ENCODE assay signal across 2 cellular contexts in genomic region chr3:155283092-155284056, GRCh38.
TF ChIP-seq lines count a peak whose summit lies in the region.

No MANE protein-coding gene starts in this region.

TF ChIP-seq in SK-N-SH, 30 proteins besides CTCF, POLR2A, EP300 and RAD21 (continued from another document):
- TF ChIP-seq, protein P1, sequence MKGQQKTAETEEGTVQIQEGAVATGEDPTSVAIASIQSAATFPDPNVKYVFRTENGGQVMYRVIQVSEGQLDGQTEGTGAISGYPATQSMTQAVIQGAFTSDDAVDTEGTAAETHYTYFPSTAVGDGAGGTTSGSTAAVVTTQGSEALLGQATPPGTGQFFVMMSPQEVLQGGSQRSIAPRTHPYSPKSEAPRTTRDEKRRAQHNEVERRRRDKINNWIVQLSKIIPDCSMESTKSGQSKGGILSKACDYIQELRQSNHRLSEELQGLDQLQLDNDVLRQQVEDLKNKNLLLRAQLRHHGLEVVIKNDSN (IDR thresholded peaks at IDR 0.05; ENCODE audit: borderline replicate concordance, low read depth) = no peak
- TF ChIP-seq FOXM1 (IDR thresholded peaks at IDR 0.05; ENCODE audit: low read depth) (no peak), ZBTB33 (IDR thresholded peaks at IDR 0.05; ENCODE audit: borderline replicate concordance, low read depth) (no peak), SIN3A (IDR thresholded peaks at IDR 0.05; ENCODE audit: borderline replicate concordance, low read depth, low read length) (no peak), MXI1 (IDR thresholded peaks at IDR 0.05; ENCODE audit: low read depth, low read length) (no peak), RCOR1 (IDR thresholded peaks at IDR 0.05; ENCODE audit: low read length) (no peak), PBX3 (IDR thresholded peaks at IDR 0.05) (no peak), NFIC (IDR thresholded peaks at IDR 0.05; ENCODE audit: borderline replicate concordance) (no peak), JUND (IDR thresholded peaks at IDR 0.05) (no peak), TCF12 (IDR thresholded peaks at IDR 0.05) (no peak), FOSL2 (IDR thresholded peaks at IDR 0.05; ENCODE audit: borderline replicate concordance, low read depth) (no peak), YY1 (IDR thresholded peaks at IDR 0.05; ENCODE audit: low read depth) (no peak), RFX5 (IDR thresholded peaks at IDR 0.05; ENCODE audit: low read length) (no peak), CHD2 (IDR thresholded peaks at IDR 0.05; ENCODE audit: low read length, partially characterized antibody) (no peak)
- TF ChIP-seq, protein P2, sequence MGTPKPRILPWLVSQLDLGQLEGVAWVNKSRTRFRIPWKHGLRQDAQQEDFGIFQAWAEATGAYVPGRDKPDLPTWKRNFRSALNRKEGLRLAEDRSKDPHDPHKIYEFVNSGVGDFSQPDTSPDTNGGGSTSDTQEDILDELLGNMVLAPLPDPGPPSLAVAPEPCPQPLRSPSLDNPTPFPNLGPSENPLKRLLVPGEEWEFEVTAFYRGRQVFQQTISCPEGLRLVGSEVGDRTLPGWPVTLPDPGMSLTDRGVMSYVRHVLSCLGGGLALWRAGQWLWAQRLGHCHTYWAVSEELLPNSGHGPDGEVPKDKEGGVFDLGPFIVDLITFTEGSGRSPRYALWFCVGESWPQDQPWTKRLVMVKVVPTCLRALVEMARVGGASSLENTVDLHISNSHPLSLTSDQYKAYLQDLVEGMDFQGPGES (IDR thresholded peaks at IDR 0.05; ENCODE audit: low read depth, low read length) = no peak
- TF ChIP-seq, protein P3, sequence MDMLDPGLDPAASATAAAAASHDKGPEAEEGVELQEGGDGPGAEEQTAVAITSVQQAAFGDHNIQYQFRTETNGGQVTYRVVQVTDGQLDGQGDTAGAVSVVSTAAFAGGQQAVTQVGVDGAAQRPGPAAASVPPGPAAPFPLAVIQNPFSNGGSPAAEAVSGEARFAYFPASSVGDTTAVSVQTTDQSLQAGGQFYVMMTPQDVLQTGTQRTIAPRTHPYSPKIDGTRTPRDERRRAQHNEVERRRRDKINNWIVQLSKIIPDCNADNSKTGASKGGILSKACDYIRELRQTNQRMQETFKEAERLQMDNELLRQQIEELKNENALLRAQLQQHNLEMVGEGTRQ (IDR thresholded peaks at IDR 0.05; ENCODE audit: borderline replicate concordance, low read depth, low read length) = no peak
TF ChIP-seq in SK-N-SH: peak in this region for 0.

TF ChIP-seq in SK-N-SH treated with all-trans-retinoic acid at 6 μM for 48 hours, 23 proteins besides CTCF, POLR2A, EP300 and RAD21 (continued from another document):
- no peak for TF ChIP-seq POU6F1 (CRISPR knock-in tag; IDR thresholded peaks at IDR 0.05; ENCODE audit: borderline replicate concordance, low read depth)
- TF ChIP-seq GLIS3 (CRISPR knock-in tag; IDR thresholded peaks at IDR 0.05) = no peak
- TF ChIP-seq ISL1 (CRISPR knock-in tag; IDR thresholded peaks at IDR 0.05) = no peak
- no peak for TF ChIP-seq TOX (CRISPR knock-in tag; IDR thresholded peaks at IDR 0.05; ENCODE audit: borderline replicate concordance)
- no peak for TF ChIP-seq ZNF70 (CRISPR knock-in tag; IDR thresholded peaks at IDR 0.05)
- TF ChIP-seq ZC3H10 (CRISPR knock-in tag; IDR thresholded peaks at IDR 0.05) = no peak
- TF ChIP-seq SNAI2 (CRISPR knock-in tag; IDR thresholded peaks at IDR 0.05) = no peak
- TF ChIP-seq ZNF8 (CRISPR knock-in tag; IDR thresholded peaks at IDR 0.05) = no peak
- TF ChIP-seq ZNF565 (CRISPR knock-in tag; conservative IDR thresholded peaks at IDR 0.05; ENCODE audit: low read depth) = no peak
- TF ChIP-seq, protein P4, sequence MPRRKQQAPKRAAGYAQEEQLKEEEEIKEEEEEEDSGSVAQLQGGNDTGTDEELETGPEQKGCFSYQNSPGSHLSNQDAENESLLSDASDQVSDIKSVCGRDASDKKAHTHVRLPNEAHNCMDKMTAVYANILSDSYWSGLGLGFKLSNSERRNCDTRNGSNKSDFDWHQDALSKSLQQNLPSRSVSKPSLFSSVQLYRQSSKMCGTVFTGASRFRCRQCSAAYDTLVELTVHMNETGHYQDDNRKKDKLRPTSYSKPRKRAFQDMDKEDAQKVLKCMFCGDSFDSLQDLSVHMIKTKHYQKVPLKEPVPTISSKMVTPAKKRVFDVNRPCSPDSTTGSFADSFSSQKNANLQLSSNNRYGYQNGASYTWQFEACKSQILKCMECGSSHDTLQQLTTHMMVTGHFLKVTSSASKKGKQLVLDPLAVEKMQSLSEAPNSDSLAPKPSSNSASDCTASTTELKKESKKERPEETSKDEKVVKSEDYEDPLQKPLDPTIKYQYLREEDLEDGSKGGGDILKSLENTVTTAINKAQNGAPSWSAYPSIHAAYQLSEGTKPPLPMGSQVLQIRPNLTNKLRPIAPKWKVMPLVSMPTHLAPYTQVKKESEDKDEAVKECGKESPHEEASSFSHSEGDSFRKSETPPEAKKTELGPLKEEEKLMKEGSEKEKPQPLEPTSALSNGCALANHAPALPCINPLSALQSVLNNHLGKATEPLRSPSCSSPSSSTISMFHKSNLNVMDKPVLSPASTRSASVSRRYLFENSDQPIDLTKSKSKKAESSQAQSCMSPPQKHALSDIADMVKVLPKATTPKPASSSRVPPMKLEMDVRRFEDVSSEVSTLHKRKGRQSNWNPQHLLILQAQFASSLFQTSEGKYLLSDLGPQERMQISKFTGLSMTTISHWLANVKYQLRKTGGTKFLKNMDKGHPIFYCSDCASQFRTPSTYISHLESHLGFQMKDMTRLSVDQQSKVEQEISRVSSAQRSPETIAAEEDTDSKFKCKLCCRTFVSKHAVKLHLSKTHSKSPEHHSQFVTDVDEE (CRISPR knock-in tag; IDR thresholded peaks at IDR 0.05) = no peak
- no peak for TF ChIP-seq CSDC2 (CRISPR knock-in tag; IDR thresholded peaks at IDR 0.05)
- TF ChIP-seq BACH2 (CRISPR knock-in tag; IDR thresholded peaks at IDR 0.05; ENCODE audit: borderline replicate concordance) = no peak
- no peak for TF ChIP-seq TCF4 (CRISPR knock-in tag; IDR thresholded peaks at IDR 0.05; ENCODE audit: borderline replicate concordance)
- no peak for TF ChIP-seq OSR1 (CRISPR knock-in tag; IDR thresholded peaks at IDR 0.05)
- TF ChIP-seq ESRRG (CRISPR knock-in tag; IDR thresholded peaks at IDR 0.05) = no peak
- TF ChIP-seq RARB (CRISPR knock-in tag; IDR thresholded peaks at IDR 0.05) = no peak
